ENCODE assay signal across 31 cellular contexts in the genomic region with DNA sequence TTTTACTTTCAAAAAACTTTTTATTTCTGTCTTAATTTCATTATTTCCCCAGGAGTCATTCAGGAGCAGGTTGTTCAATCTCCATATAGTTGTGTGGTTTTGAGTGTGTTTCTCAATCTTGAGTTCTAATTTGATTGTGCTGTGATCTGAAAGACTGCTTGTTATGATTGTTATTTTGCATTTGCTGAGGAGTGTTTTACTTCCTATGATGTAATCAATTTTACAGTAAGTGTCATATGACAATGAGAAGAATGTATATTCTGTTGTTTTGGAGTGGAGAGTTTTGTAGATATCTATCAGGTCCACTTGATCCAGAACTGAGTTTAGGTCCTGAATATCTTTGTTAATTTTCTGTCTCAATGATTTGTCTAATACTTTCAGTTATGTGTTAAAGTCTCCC.
DNase-seq lines count a peak whose midpoint lies in the region; ATAC-seq, FAIRE-seq and TF ChIP-seq lines count a peak whose summit lies in the region.
"Had no signal": no experiment of that assay in that cellular context is flagged by ENCODE, and none has a peak within 500 bp of the region (broad histone marks: within the 10 kb centered on the region; RNA-seq: fewer than 3 reads in every experiment).

No MANE protein-coding gene starts in this region.

- no peak for TF ChIP-seq RAD21 in HepG2 (CRISPR knock-in tag; IDR thresholded peaks at IDR 0.05)
- TF ChIP-seq RAD21 in K562 (CRISPR knock-in tag; conservative IDR thresholded peaks at IDR 0.05 in 1 of 2, IDR thresholded peaks at IDR 0.05 in 1 of 2) = no peak

- TF ChIP-seq POLR2A in HepG2 (IDR thresholded peaks at IDR 0.05; ENCODE audit: insufficient read depth in 1 of 2, low read depth in 2 of 2, low read length in 2 of 2) (no peak), right lobe of liver (IDR thresholded peaks at IDR 0.05) (no peak), K562 (conservative IDR thresholded peaks at IDR 0.05) (no peak)

- ATAC-seq in HepG2 = no peak
- ATAC-seq in right lobe of liver = no peak
- ATAC-seq in K562 = peak; percentile 4; the same call in 1 of the 3 replicates
- ATAC-seq: A549; CD8-positive, alpha-beta T cell had no signal

- FAIRE-seq in HepG2 (lab: Jason Lieb, UNC) = no peak
- no peak for FAIRE-seq in K562 (lab: Jason Lieb, UNC)
- FAIRE-seq: A204.1, A549, D721Med had no signal

- in situ Hi-C loops in HepG2 (cut with HindIII; ENCODE audit: extremely low pct_ligation_motif_present, low pct_unique_long_range_greater_than_20kb) = no loop called here
- in situ Hi-C loops in K562 (cut with MboI) = no loop called here

- H3K4me1 ChIP-seq in HepG2 (ENCODE audit: insufficient read depth, low read length) (no peaks in the 10 kb centered on the region), right lobe of liver (no peaks in the 10 kb centered on the region), K562 (replicated peaks in 1 of 2; ENCODE audit: control insufficient read depth in 2 of 2, insufficient read depth in 2 of 2, low read length in 2 of 2) (peaks cover 13 to 36% of the 10 kb centered on the region in 2 experiments)
- H3K4me1 ChIP-seq: A549; BE2C; BLaER1; BLaER1 treated with 17β-estradiol and CSF1 and Interleukin-3, amounts not matched to agents 10 nM and 100 nM; Caco-2 had no signal

- TF ChIP-seq CTCF in HepG2 (CRISPR knock-in tag; IDR thresholded peaks at IDR 0.05) (no peak), right lobe of liver (IDR thresholded peaks at IDR 0.05) (no peak), K562 (IDR thresholded peaks at IDR 0.05 in 2 of 3, conservative IDR thresholded peaks at IDR 0.05 in 1 of 3; ENCODE audit: insufficient read depth in 2 of 3, low read depth in 1 of 3, low read length in 3 of 3) (no peak)

- H2AFZ ChIP-seq in HepG2 (ENCODE audit: low read length) (no peak overlapping the region), K562 (ENCODE audit: low read depth, low read length) (peak overlapping the region; percentile 22)

- H3K27ac ChIP-seq in HepG2 (ENCODE audit: extremely low read length, insufficient read depth, low read length) (no peak overlapping the region), right lobe of liver (no peak overlapping the region), K562 (ENCODE audit: extremely low read depth, low read depth, low read length) (peak overlapping the region; percentile 51; the same call in 2 of the 3 replicates)
- H3K27ac ChIP-seq: 22Rv1; A549; BLaER1; BLaER1 treated with 17β-estradiol and CSF1 and Interleukin-3, amounts not matched to agents 10 nM and 100 nM; C4-2B had no signal

- POLR2A ChIA-PET in HepG2 (lab: Yijun Ruan, JAX) = no interaction called here
- POLR2A ChIA-PET in K562 (lab: Yijun Ruan, JAX) = no interaction called here

- BruUV-seq in HepG2 (replicated peaks; lab: Mats Ljungman, UMichigan) = no TSS peak
- TSS peak; percentile 39 for BruUV-seq in K562 (replicated peaks; lab: Mats Ljungman, UMichigan)

- H3K36me3 ChIP-seq in HepG2 (replicated peaks in 1 of 2; ENCODE audit: control insufficient read depth in 1 of 2, insufficient read depth in 2 of 2, low read length in 2 of 2) (no peaks in the 10 kb centered on the region), right lobe of liver (no peaks in the 10 kb centered on the region), K562 (ENCODE audit: control insufficient read depth, insufficient read depth, low read length) (no peaks in the 10 kb centered on the region)
- H3K36me3 ChIP-seq: BE2C; BLaER1; BLaER1 treated with 17β-estradiol and CSF1 and Interleukin-3, amounts not matched to agents 10 nM and 100 nM had no signal

- TF ChIP-seq EP300 in HepG2 (IDR thresholded peaks at IDR 0.05; ENCODE audit: low read depth in 2 of 2, low read length in 2 of 2) (no peak), HepG2 (CRISPR knock-in tag; IDR thresholded peaks at IDR 0.05; ENCODE audit: borderline replicate concordance) (no peak), K562 (IDR thresholded peaks at IDR 0.05; ENCODE audit: low read length) (no peak)

- CTCF ChIA-PET in HepG2 (lab: Yijun Ruan, JAX; ENCODE audit: low intra/inter-chr PET ratio, low total read pairs) (no interaction called here), K562 (lab: Yijun Ruan, JAX; ENCODE audit: low intra/inter-chr PET ratio) (no interaction called here)

- H3K4me3 ChIP-seq in HepG2 (replicated peaks in 1 of 3; ENCODE audit: insufficient read depth in 1 of 3, low read depth in 2 of 3, low read length in 3 of 3) (no peak overlapping the region), right lobe of liver (no peak overlapping the region), K562 (no peak overlapping the region)
- H3K4me3 ChIP-seq: A549; BLaER1; BLaER1 treated with 17β-estradiol and CSF1 and Interleukin-3, amounts not matched to agents 10 nM and 100 nM had no signal

- no peak overlapping the region for H3K9ac ChIP-seq in HepG2 (ENCODE audit: insufficient read depth, low read depth, low read length)
- H3K9ac ChIP-seq in K562 (ENCODE audit: insufficient read depth in 1 of 2, low read depth in 2 of 2, low read length in 2 of 2) = peak overlapping the region in 1 of 2 experiments; percentile 24; a peak in 2 of 4 replicates
- H3K9ac ChIP-seq: BLaER1; BLaER1 treated with 17β-estradiol and CSF1 and Interleukin-3, amounts not matched to agents 10 nM and 100 nM had no signal

- H3K9me3 ChIP-seq in HepG2 (ENCODE audit: low read length) = peaks cover 92% of the 10 kb centered on the region
- H3K9me3 ChIP-seq in right lobe of liver = no peaks in the 10 kb centered on the region
- no peaks in the 10 kb centered on the region for H3K9me3 ChIP-seq in K562 (replicated peaks; ENCODE audit: control insufficient read depth, insufficient read depth, low read depth, low read length)
- H3K9me3 ChIP-seq: A549; BE2C; BLaER1; BLaER1 treated with 17β-estradiol and CSF1 and Interleukin-3, amounts not matched to agents 10 nM and 100 nM; Caco-2 had no signal

- DNase-seq in HepG2 (ENCODE audit: low spot score) = no peak
- no peak for DNase-seq in right lobe of liver
- DNase-seq in K562 (ENCODE audit: extremely low read depth in 1 of 4, low spot score in 3 of 4) = no peak
- no peak for DNase-seq in SIG-M5 (lab: John Stamatoyannopoulos, UW)
- DNase-seq: 8988T; ACHN; AML-193; BE2C; C1 segment of cervical spinal cord; Caco-2; Calu3; CD4-positive, alpha-beta memory T cell; CD4-positive, alpha-beta T cell; CD4-positive, CD25-positive, alpha-beta regulatory T cell; CD8-positive, alpha-beta memory T cell; CD8-positive, alpha-beta T cell; COR-L47; DMS 273 treated with DMSO at 0.1 percent for 48 hours; DMS153; DMS53; DMS79; DMS79 treated with DMSO at 0.1 percent for 48 hours; DND-41; EL had no signal

- H3K4me2 ChIP-seq in HepG2 (ENCODE audit: low read depth, low read length) (no peak overlapping the region), K562 (ENCODE audit: insufficient read depth, low read length) (0 out of 2 replicates have a peak overlapping the region, but pooled peaks have one; percentile 6)
- H3K4me2 ChIP-seq: A549; BLaER1; BLaER1 treated with 17β-estradiol and CSF1 and Interleukin-3, amounts not matched to agents 10 nM and 100 nM had no signal

- H3K27me3 ChIP-seq in HepG2 (ENCODE audit: control insufficient read depth in 1 of 2, insufficient read depth in 2 of 2, low read length in 2 of 2) = no peaks in the 10 kb centered on the region
- no peaks in the 10 kb centered on the region for H3K27me3 ChIP-seq in right lobe of liver
- H3K27me3 ChIP-seq in K562 (ENCODE audit: control insufficient read depth in 2 of 2, insufficient read depth in 2 of 2, low read length in 2 of 2) = no peaks in the 10 kb centered on the region
- H3K27me3 ChIP-seq: BE2C; BLaER1; BLaER1 treated with 17β-estradiol and CSF1 and Interleukin-3, amounts not matched to agents 10 nM and 100 nM had no signal

- no peaks in the 10 kb centered on the region for H4K20me1 ChIP-seq in HepG2 (ENCODE audit: insufficient read depth, low read length)
- H4K20me1 ChIP-seq in K562 (replicated peaks; ENCODE audit: control insufficient read depth, insufficient read depth, low read length) = no peaks in the 10 kb centered on the region
- H4K20me1 ChIP-seq: BLaER1; BLaER1 treated with 17β-estradiol and CSF1 and Interleukin-3, amounts not matched to agents 10 nM and 100 nM had no signal

- intact Hi-C loops in HepG2 (cut with micrococcal nuclease; ENCODE audit: unreplicated experiment) (no loop called here), right lobe of liver (cut with DNase I) (no loop called here), K562 (cut with micrococcal nuclease) (no loop called here)

- no peaks in the 10 kb centered on the region for H3K9me1 ChIP-seq in K562 (ENCODE audit: control insufficient read depth, insufficient read depth, low read length)

- H3K79me2 ChIP-seq in HepG2 (ENCODE audit: insufficient read depth, low read length) (no peaks in the 10 kb centered on the region), K562 (ENCODE audit: control insufficient read depth, insufficient read depth, low read length) (peaks cover 69% of the 10 kb centered on the region)

TF ChIP-seq in HepG2, 621 proteins besides CTCF, POLR2A, EP300 and RAD21:
- TF ChIP-seq ZNF441 (CRISPR knock-in tag; IDR thresholded peaks at IDR 0.05; ENCODE audit: borderline replicate concordance) (no peak), RBM39 (IDR thresholded peaks at IDR 0.05; ENCODE audit: low read depth, low read length, poor library complexity, severe bottlenecking) (no peak), ATF7 (IDR thresholded peaks at IDR 0.05) (peak; percentile 70), ATF7 (CRISPR knock-in tag; IDR thresholded peaks at IDR 0.05) (no peak), CREB1 (IDR thresholded peaks at IDR 0.05) (peak; percentile 11; the same call in 1 of the 2 replicates), CREB1 (CRISPR knock-in tag; IDR thresholded peaks at IDR 0.05) (no peak)

TF ChIP-seq in K562, 482 proteins besides CTCF, POLR2A, EP300 and RAD21 (continues in another document):
- no peak for TF ChIP-seq ARHGAP35 (IDR thresholded peaks at IDR 0.05; ENCODE audit: partially characterized antibody)
- no peak for TF ChIP-seq SREBF2 (CRISPR knock-in tag; IDR thresholded peaks at IDR 0.05)
- no peak for TF ChIP-seq ELF2 (CRISPR knock-in tag; IDR thresholded peaks at IDR 0.05)
- no peak for TF ChIP-seq SMAD4 (CRISPR knock-in tag; conservative IDR thresholded peaks at IDR 0.05)
- TF ChIP-seq LCOR (CRISPR knock-in tag; IDR thresholded peaks at IDR 0.05) = no peak
- TF ChIP-seq ZNF717 (CRISPR knock-in tag; IDR thresholded peaks at IDR 0.05) = no peak
- TF ChIP-seq SUPT5H (IDR thresholded peaks at IDR 0.05) = no peak
- TF ChIP-seq KLF6 (CRISPR knock-in tag; IDR thresholded peaks at IDR 0.05; ENCODE audit: borderline replicate concordance) = no peak

Comparison
In these comparisons a context has a peak if more than half of its experiments do, and no peak if none do; other contexts are left out.
1. Of the 241 proteins assayed by ChIP-seq in both HepG2 and K562: peak only in HepG2: none; only in K562: CEBPB, CEBPG and DPF2; in both: none; in neither: 231; mixed calls (peak in some experiments, not most) for 7.